1 cellular context compared by ENCODE assay signal in the genomic region with DNA sequence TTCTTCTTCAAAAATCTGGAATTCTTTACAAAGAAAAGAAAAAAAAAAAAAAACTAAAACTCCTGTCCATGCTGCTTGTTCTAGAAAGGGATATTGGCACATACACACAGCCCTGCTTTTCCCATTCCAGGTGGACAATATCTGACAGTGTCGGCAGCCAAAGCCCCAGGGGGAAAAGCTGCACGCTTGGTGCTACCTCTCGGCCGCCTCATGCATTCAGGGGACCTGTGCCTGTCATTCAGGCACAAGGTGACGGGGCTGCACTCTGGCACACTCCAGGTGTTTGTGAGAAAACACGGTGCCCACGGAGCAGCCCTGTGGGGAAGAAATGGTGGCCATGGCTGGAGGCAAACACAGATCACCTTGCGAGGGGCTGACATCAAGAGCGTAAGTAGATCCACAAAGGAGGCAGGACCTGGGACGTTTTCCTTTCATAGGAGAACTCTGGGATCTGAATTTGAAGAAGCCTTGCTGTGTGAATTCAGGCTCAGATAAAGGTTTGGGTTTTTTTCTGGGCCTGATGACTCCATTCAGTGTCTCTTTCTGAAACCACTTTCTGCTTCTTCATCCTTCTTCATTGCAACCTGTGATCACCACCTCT.
TF ChIP-seq lines count a peak whose summit lies in the region.

No MANE protein-coding gene starts in this region.

TF ChIP-seq in H1, 55 proteins besides CTCF, POLR2A, EP300 and RAD21:
- TF ChIP-seq SIRT6 (IDR thresholded peaks at IDR 0.05; ENCODE audit: low read length), result no peak
- TF ChIP-seq KDM5A (IDR thresholded peaks at IDR 0.05; ENCODE audit: low read length), result no peak
- TF ChIP-seq RFX5 (IDR thresholded peaks at IDR 0.05; ENCODE audit: borderline replicate concordance, low read depth, low read length), result no peak
- no peak for TF ChIP-seq RBBP5 (IDR thresholded peaks at IDR 0.05; ENCODE audit: borderline replicate concordance, low read depth, low read length)
- TF ChIP-seq GTF2F1 (IDR thresholded peaks at IDR 0.05; ENCODE audit: borderline replicate concordance, low read depth, low read length), result no peak
- no peak for TF ChIP-seq SP1 (IDR thresholded peaks at IDR 0.05; ENCODE audit: low read depth, low read length)
- TF ChIP-seq MAX (IDR thresholded peaks at IDR 0.05), result no peak
- TF ChIP-seq CBX5 (IDR thresholded peaks at IDR 0.05; ENCODE audit: low read depth, low read length), result no peak
- TF ChIP-seq CEBPB (IDR thresholded peaks at IDR 0.05; ENCODE audit: low read depth, low read length), result no peak
- TF ChIP-seq FOSL1 (IDR thresholded peaks at IDR 0.05; ENCODE audit: insufficient read depth, low read depth, low read length), result no peak
- TF ChIP-seq SIX5 (IDR thresholded peaks at IDR 0.05; ENCODE audit: low read depth, low read length), result no peak
- no peak for TF ChIP-seq MAFK (IDR thresholded peaks at IDR 0.05; ENCODE audit: low read depth, low read length)
- TF ChIP-seq POU5F1 (IDR thresholded peaks at IDR 0.05; ENCODE audit: low read depth, low read length), result no peak
- no peak for TF ChIP-seq NANOG (IDR thresholded peaks at IDR 0.05; ENCODE audit: insufficient read depth, low read depth, low read length, poor library complexity, severe bottlenecking)
- TF ChIP-seq KDM1A (IDR thresholded peaks at IDR 0.05; ENCODE audit: borderline replicate concordance, low read length), result no peak
- TF ChIP-seq, protein P1, sequence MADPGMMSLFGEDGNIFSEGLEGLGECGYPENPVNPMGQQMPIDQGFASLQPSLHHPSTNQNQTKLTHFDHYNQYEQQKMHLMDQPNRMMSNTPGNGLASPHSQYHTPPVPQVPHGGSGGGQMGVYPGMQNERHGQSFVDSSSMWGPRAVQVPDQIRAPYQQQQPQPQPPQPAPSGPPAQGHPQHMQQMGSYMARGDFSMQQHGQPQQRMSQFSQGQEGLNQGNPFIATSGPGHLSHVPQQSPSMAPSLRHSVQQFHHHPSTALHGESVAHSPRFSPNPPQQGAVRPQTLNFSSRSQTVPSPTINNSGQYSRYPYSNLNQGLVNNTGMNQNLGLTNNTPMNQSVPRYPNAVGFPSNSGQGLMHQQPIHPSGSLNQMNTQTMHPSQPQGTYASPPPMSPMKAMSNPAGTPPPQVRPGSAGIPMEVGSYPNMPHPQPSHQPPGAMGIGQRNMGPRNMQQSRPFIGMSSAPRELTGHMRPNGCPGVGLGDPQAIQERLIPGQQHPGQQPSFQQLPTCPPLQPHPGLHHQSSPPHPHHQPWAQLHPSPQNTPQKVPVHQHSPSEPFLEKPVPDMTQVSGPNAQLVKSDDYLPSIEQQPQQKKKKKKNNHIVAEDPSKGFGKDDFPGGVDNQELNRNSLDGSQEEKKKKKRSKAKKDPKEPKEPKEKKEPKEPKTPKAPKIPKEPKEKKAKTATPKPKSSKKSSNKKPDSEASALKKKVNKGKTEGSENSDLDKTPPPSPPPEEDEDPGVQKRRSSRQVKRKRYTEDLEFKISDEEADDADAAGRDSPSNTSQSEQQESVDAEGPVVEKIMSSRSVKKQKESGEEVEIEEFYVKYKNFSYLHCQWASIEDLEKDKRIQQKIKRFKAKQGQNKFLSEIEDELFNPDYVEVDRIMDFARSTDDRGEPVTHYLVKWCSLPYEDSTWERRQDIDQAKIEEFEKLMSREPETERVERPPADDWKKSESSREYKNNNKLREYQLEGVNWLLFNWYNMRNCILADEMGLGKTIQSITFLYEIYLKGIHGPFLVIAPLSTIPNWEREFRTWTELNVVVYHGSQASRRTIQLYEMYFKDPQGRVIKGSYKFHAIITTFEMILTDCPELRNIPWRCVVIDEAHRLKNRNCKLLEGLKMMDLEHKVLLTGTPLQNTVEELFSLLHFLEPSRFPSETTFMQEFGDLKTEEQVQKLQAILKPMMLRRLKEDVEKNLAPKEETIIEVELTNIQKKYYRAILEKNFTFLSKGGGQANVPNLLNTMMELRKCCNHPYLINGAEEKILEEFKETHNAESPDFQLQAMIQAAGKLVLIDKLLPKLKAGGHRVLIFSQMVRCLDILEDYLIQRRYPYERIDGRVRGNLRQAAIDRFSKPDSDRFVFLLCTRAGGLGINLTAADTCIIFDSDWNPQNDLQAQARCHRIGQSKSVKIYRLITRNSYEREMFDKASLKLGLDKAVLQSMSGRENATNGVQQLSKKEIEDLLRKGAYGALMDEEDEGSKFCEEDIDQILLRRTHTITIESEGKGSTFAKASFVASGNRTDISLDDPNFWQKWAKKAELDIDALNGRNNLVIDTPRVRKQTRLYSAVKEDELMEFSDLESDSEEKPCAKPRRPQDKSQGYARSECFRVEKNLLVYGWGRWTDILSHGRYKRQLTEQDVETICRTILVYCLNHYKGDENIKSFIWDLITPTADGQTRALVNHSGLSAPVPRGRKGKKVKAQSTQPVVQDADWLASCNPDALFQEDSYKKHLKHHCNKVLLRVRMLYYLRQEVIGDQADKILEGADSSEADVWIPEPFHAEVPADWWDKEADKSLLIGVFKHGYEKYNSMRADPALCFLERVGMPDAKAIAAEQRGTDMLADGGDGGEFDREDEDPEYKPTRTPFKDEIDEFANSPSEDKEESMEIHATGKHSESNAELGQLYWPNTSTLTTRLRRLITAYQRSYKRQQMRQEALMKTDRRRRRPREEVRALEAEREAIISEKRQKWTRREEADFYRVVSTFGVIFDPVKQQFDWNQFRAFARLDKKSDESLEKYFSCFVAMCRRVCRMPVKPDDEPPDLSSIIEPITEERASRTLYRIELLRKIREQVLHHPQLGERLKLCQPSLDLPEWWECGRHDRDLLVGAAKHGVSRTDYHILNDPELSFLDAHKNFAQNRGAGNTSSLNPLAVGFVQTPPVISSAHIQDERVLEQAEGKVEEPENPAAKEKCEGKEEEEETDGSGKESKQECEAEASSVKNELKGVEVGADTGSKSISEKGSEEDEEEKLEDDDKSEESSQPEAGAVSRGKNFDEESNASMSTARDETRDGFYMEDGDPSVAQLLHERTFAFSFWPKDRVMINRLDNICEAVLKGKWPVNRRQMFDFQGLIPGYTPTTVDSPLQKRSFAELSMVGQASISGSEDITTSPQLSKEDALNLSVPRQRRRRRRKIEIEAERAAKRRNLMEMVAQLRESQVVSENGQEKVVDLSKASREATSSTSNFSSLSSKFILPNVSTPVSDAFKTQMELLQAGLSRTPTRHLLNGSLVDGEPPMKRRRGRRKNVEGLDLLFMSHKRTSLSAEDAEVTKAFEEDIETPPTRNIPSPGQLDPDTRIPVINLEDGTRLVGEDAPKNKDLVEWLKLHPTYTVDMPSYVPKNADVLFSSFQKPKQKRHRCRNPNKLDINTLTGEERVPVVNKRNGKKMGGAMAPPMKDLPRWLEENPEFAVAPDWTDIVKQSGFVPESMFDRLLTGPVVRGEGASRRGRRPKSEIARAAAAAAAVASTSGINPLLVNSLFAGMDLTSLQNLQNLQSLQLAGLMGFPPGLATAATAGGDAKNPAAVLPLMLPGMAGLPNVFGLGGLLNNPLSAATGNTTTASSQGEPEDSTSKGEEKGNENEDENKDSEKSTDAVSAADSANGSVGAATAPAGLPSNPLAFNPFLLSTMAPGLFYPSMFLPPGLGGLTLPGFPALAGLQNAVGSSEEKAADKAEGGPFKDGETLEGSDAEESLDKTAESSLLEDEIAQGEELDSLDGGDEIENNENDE (IDR thresholded peaks at IDR 0.05; ENCODE audit: insufficient replicate concordance, low read length), result no peak
- TF ChIP-seq USF2 (IDR thresholded peaks at IDR 0.05; ENCODE audit: low read length), result no peak
- no peak for TF ChIP-seq TCF12 (IDR thresholded peaks at IDR 0.05; ENCODE audit: low read depth, low read length)
- TF ChIP-seq RXRA (IDR thresholded peaks at IDR 0.05; ENCODE audit: insufficient read depth, low read depth, low read length), result no peak
- TF ChIP-seq HDAC2 (IDR thresholded peaks at IDR 0.05; ENCODE audit: borderline replicate concordance in 1 of 2, low read depth in 2 of 2, low read length in 2 of 2), result no peak
